Comparison of ENCODE assay signal across 29 cellular contexts in the genomic region with DNA sequence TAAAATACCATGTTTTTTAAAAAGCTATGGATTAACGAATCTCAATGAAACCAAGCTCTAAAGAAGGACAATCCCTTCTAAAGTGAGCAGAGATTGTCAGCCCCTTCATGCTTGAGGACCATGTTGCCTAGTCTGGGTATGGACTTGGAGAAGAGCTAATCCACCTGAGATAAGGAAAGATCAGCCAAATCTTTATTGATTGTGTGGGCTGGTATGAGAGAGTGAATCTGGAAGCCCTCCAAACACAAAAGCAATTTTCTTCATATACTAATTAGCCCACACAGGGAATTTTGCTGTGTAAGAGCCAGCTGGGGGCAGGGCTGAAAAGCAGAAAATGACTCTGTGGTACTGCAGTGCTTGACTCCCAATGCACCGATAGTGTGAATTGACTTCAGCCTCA.
"Had no signal": no experiment of that assay in that cellular context is flagged by ENCODE, and none has a peak within 500 bp of the region (broad histone marks: within the 10 kb centered on the region; RNA-seq: fewer than 3 reads in every experiment).

No MANE protein-coding gene starts in this region.

- ATAC-seq: activated CD8-positive, alpha-beta T cell treated with anti-CD3 and anti-CD28 coated beads for 36 hours; activated T-cell treated with anti-CD3 and anti-CD28 coated beads, Interleukin-2, amount 50 U/mL, for 4 hours; activated T-helper 17 cell treated with anti-CD3 and anti-CD28 coated beads, Interleukin-2, amount 50 U/mL, for 72 hours; heart right ventricle; left lung; lower lobe of right lung; naive thymus-derived CD8-positive, alpha-beta T cell; pancreas; stimulated activated memory B cell treated with anti-CD40 and anti-IgM and Interleukin-4, amounts not matched to agents 10 μg/mL and 1 μg/mL and 100 μg/mL, for 72 hours; stimulated activated naive CD8-positive, alpha-beta T cell treated with anti-CD3 and anti-CD28 coated beads, Interleukin-15, amount 100 ng/mL, for 72 hours; WTC11 had no signal

- H3K4me1 ChIP-seq: left lung, lower lobe of right lung, prostate gland had no signal

- H3K27ac ChIP-seq: heart right ventricle, left lung, lower lobe of right lung, pancreas, prostate gland had no signal

- H3K4me3 ChIP-seq: heart right ventricle, left lung, lower lobe of right lung, pancreas, prostate gland, smooth muscle cell had no signal

- FAIRE-seq: endothelial cell of umbilical vein, pancreas had no signal

- DNase-seq: activated CD4-positive, alpha-beta T cell treated with anti-CD3 and anti-CD28 coated beads for 1 hour; activated CD4-positive, alpha-beta T cell treated with anti-CD3 and anti-CD28 coated beads, Interleukin-2, amount 50 U/mL, for 1 hour; activated CD8-positive, alpha-beta T cell treated with anti-CD3 and anti-CD28 coated beads for 36 hours; activated gamma-delta T cell treated with Interleukin-2 at 50 U/mL for 16 hours; activated naive CD4-positive, alpha-beta T cell treated with anti-CD3 and anti-CD28 coated beads, Interleukin-2, amount 50 U/mL, for 16 hours; activated T-cell treated with anti-CD3 and anti-CD28 coated beads, Interleukin-2, amount 50 U/mL, for 4 hours; amygdala; caudate nucleus; cortex of kidney; heart right ventricle; left lung; lower lobe of right lung; mesenchymal stem cell; naive thymus-derived CD8-positive, alpha-beta T cell; nucleus accumbens; pancreas; retina; stimulated activated CD4-positive, alpha-beta T cell treated with anti-CD3 and anti-CD28 coated beads, Interleukin-1b, Interleukin-23, amount 100 ng/mL, for 48 hours; stimulated activated CD4-positive, alpha-beta T cell treated with anti-CD3 and anti-CD28 coated beads, Interleukin-4, amount 100 ng/mL, for 4 hours; stimulated activated CD8-positive, alpha-beta memory T cell treated with anti-CD3 and anti-CD28 coated beads, Interleukin-4, amount 100 ng/mL, for 48 hours; stimulated activated naive CD8-positive, alpha-beta T cell treated with anti-CD3 and anti-CD28 coated beads, Interleukin-15, amount 100 ng/mL, for 72 hours; substantia nigra; T1000 had no signal

- H3K27me3 ChIP-seq: left lung, pancreas had no signal

- H3K9me3 ChIP-seq: pancreas, prostate gland had no signal
